Comparison of ENCODE assay signal across 22 cellular contexts in the genomic region with DNA sequence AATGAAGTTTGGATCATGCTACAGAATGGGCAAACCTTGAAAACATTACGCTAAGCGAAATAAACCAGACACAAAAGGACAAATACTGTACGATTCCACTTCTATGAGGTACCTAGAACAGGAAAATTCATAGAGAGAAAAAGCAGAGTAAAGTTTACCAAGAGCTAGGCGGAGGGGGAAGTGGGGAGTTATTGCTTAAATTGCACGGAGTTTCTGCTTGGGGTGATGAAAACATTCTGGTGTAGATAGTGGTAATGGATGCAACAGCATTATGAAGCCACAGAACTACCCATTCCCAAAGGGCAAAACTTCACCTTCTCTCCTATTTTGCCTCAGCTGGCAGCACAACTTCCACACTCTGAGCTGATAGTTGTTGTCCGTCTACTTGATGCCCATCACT. TPM values are rescaled to one million over a fixed set of nuclear protein-coding genes. Genes with fewer than 3 reads are reported as not detected.
"Had no signal": no experiment of that assay in that cellular context is flagged by ENCODE, and none has a peak within 500 bp of the region (broad histone marks: within the 10 kb centered on the region; RNA-seq: fewer than 3 reads in every experiment).

No MANE protein-coding gene starts in this region.

- H3K4me1 ChIP-seq: heart left ventricle, psoas muscle, right lobe of liver, tibial artery had no signal

- ATAC-seq: esophagus mucosa; heart left ventricle; naive thymus-derived CD4-positive, alpha-beta T cell; psoas muscle; right lobe of liver; stimulated activated effector memory CD8-positive, alpha-beta T cell treated with anti-CD3 and anti-CD28 coated beads, Interleukin-12 subunit alpha, Interleukin-12 subunit beta, amount 100 ng/mL, for 72 hours had no signal

- H3K9me3 ChIP-seq: heart left ventricle, psoas muscle, right lobe of liver, tibial artery had no signal

- H3K9me3 Mint-ChIP-seq: naive thymus-derived CD4-positive, alpha-beta T cell; nephron progenitor cell; stimulated activated effector memory CD8-positive, alpha-beta T cell treated with anti-CD3 and anti-CD28 coated beads, Interleukin-12 subunit alpha, Interleukin-12 subunit beta, amount 100 ng/mL, for 72 hours; stimulated activated naive CD8-positive, alpha-beta T cell treated with anti-CD3 and anti-CD28 coated beads, Interleukin-15, Interleukin-2, amounts not matched to agents 100 ng/mL and 50 ng/mL, for 24 hours had no signal

- H3K4me3 ChIP-seq: heart left ventricle, psoas muscle, right lobe of liver, tibial artery had no signal

- H3K27me3 ChIP-seq: right lobe of liver had no signal

- H3K27ac ChIP-seq: heart left ventricle, psoas muscle, right lobe of liver, tibial artery had no signal

- H3K36me3 Mint-ChIP-seq: naive thymus-derived CD4-positive, alpha-beta T cell; stimulated activated effector memory CD8-positive, alpha-beta T cell treated with anti-CD3 and anti-CD28 coated beads, Interleukin-12 subunit alpha, Interleukin-12 subunit beta, amount 100 ng/mL, for 72 hours had no signal

- H3K4me1 Mint-ChIP-seq: naive thymus-derived CD4-positive, alpha-beta T cell; stimulated activated effector memory CD8-positive, alpha-beta T cell treated with anti-CD3 and anti-CD28 coated beads, Interleukin-12 subunit alpha, Interleukin-12 subunit beta, amount 100 ng/mL, for 72 hours had no signal

- H3K4me3 Mint-ChIP-seq: naive thymus-derived CD4-positive, alpha-beta T cell; nephron progenitor cell; stimulated activated effector memory CD8-positive, alpha-beta T cell treated with anti-CD3 and anti-CD28 coated beads, Interleukin-12 subunit alpha, Interleukin-12 subunit beta, amount 100 ng/mL, for 72 hours; stimulated activated naive CD8-positive, alpha-beta T cell treated with anti-CD3 and anti-CD28 coated beads, Interleukin-15, Interleukin-2, amounts not matched to agents 100 ng/mL and 50 ng/mL, for 24 hours had no signal

- H3K27ac Mint-ChIP-seq: naive thymus-derived CD4-positive, alpha-beta T cell; nephron progenitor cell; stimulated activated effector memory CD8-positive, alpha-beta T cell treated with anti-CD3 and anti-CD28 coated beads, Interleukin-12 subunit alpha, Interleukin-12 subunit beta, amount 100 ng/mL, for 72 hours; stimulated activated naive CD8-positive, alpha-beta T cell treated with anti-CD3 and anti-CD28 coated beads, Interleukin-15, Interleukin-2, amounts not matched to agents 100 ng/mL and 50 ng/mL, for 24 hours had no signal

- DNase-seq: effector memory CD4-positive, alpha-beta T cell; heart left ventricle; hippocampal formation; kidney glomerular epithelial cell; naive thymus-derived CD4-positive, alpha-beta T cell; nephron progenitor cell; psoas muscle; retina; right lobe of liver; stimulated activated CD4-positive, alpha-beta T cell treated with anti-CD3 and anti-CD28 coated beads, Interleukin-4, amount 100 ng/mL, for 1 hour; stimulated activated CD8-positive, alpha-beta memory T cell treated with anti-CD3 and anti-CD28 coated beads, Interleukin-4, amount 100 ng/mL, for 48 hours; tibial artery had no signal

- H3K36me3 ChIP-seq: heart left ventricle, right lobe of liver, tibial artery had no signal

RNA-seq across cellular contexts. Expression of a gene that starts 6.4 kb away (rescaled TPM):
- total RNA-seq: esophagus mucosa; fibroblast of lung; glomerular endothelial cell; heart left ventricle; liver; lung microvascular endothelial cell; mesenteric fat pad; naive thymus-derived CD4-positive, alpha-beta T cell; osteoblast; psoas muscle; right lobe of liver; ureter had no signal
- polyA plus RNA-seq: fibroblast of lung; heart left ventricle; liver; naive thymus-derived CD4-positive, alpha-beta T cell; psoas muscle had no signal
